1 cellular context compared by ENCODE assay signal in the genomic region with DNA sequence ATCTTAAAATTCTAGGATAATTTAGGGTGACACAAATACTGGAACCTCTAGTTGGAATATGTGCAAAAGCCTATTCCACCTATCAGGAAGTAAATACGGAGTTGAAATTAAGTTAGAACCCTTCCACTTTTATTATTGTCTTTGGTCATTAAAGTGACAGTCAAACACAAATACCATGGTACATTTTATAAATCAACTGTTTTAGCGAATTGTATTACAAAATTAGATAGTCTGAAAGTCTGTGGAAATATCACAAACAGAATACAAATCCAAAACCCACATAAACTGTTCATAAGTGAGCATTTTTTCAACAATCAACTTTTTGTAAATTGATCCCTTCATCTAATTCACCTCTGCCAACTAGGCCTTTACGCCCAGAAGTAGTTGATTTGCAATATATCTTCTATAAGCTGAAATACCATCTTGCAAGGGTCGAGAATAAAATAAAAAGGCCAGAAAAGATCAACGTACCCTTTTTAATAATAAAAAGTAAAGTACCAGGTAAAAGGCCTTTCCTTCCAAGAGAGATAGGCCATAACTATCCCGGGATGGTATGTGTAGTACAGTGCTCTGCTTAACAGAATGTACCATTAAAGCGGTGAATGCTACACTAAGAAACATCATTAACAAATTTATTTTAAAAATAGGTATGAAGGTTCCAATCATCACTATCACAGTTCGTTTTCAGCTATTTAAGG.
TF ChIP-seq lines count a peak whose summit lies in the region.

No MANE protein-coding gene starts in this region.

TF ChIP-seq in GM23338, 12 proteins besides CTCF, POLR2A, EP300 and RAD21 (continued from another document):
- TF ChIP-seq, protein P1, sequence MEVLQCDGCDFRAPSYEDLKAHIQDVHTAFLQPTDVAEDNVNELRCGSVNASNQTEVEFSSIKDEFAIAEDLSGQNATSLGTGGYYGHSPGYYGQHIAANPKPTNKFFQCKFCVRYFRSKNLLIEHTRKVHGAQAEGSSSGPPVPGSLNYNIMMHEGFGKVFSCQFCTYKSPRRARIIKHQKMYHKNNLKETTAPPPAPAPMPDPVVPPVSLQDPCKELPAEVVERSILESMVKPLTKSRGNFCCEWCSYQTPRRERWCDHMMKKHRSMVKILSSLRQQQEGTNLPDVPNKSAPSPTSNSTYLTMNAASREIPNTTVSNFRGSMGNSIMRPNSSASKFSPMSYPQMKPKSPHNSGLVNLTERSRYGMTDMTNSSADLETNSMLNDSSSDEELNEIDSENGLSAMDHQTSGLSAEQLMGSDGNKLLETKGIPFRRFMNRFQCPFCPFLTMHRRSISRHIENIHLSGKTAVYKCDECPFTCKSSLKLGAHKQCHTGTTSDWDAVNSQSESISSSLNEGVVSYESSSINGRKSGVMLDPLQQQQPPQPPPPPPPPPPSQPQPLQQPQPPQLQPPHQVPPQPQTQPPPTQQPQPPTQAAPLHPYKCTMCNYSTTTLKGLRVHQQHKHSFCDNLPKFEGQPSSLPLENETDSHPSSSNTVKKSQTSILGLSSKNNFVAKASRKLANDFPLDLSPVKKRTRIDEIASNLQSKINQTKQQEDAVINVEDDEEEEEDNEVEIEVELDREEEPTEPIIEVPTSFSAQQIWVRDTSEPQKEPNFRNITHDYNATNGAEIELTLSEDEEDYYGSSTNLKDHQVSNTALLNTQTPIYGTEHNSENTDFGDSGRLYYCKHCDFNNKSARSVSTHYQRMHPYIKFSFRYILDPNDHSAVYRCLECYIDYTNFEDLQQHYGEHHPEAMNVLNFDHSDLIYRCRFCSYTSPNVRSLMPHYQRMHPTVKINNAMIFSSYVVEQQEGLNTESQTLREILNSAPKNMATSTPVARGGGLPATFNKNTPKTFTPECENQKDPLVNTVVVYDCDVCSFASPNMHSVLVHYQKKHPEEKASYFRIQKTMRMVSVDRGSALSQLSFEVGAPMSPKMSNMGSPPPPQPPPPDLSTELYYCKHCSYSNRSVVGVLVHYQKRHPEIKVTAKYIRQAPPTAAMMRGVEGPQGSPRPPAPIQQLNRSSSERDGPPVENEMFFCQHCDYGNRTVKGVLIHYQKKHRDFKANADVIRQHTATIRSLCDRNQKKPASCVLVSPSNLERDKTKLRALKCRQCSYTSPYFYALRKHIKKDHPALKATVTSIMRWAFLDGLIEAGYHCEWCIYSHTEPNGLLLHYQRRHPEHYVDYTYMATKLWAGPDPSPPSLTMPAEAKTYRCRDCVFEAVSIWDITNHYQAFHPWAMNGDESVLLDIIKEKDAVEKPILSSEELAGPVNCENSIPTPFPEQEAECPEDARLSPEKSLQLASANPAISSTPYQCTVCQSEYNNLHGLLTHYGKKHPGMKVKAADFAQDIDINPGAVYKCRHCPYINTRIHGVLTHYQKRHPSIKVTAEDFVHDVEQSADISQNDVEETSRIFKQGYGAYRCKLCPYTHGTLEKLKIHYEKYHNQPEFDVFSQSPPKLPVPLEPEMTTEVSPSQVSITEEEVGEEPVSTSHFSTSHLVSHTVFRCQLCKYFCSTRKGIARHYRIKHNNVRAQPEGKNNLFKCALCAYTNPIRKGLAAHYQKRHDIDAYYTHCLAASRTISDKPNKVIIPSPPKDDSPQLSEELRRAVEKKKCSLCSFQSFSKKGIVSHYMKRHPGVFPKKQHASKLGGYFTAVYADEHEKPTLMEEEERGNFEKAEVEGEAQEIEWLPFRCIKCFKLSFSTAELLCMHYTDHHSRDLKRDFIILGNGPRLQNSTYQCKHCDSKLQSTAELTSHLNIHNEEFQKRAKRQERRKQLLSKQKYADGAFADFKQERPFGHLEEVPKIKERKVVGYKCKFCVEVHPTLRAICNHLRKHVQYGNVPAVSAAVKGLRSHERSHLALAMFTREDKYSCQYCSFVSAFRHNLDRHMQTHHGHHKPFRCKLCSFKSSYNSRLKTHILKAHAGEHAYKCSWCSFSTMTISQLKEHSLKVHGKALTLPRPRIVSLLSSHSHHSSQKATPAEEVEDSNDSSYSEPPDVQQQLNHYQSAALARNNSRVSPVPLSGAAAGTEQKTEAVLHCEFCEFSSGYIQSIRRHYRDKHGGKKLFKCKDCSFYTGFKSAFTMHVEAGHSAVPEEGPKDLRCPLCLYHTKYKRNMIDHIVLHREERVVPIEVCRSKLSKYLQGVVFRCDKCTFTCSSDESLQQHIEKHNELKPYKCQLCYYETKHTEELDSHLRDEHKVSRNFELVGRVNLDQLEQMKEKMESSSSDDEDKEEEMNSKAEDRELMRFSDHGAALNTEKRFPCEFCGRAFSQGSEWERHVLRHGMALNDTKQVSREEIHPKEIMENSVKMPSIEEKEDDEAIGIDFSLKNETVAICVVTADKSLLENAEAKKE (CRISPR knock-in tag; IDR thresholded peaks at IDR 0.05), result no peak
- TF ChIP-seq, protein P2, sequence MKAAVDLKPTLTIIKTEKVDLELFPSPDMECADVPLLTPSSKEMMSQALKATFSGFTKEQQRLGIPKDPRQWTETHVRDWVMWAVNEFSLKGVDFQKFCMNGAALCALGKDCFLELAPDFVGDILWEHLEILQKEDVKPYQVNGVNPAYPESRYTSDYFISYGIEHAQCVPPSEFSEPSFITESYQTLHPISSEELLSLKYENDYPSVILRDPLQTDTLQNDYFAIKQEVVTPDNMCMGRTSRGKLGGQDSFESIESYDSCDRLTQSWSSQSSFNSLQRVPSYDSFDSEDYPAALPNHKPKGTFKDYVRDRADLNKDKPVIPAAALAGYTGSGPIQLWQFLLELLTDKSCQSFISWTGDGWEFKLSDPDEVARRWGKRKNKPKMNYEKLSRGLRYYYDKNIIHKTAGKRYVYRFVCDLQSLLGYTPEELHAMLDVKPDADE (IDR thresholded peaks at IDR 0.05), result no peak
- TF ChIP-seq JUNB (IDR thresholded peaks at IDR 0.05; ENCODE audit: unreplicated experiment), result no peak
